ENCODE assay signal across 2 cellular contexts in genomic region chr17:79985951-79986391, GRCh38.
TF ChIP-seq lines count a peak whose summit lies in the region.

No MANE protein-coding gene starts in this region.

TF ChIP-seq in SK-N-SH, 30 proteins besides CTCF, POLR2A, EP300 and RAD21:
- TF ChIP-seq MXI1 (IDR thresholded peaks at IDR 0.05; ENCODE audit: low read depth, low read length) = peak; percentile 86; the same call in 1 of the 2 replicates
- peak; percentile 84 for TF ChIP-seq FOXJ3 (CRISPR knock-in tag; IDR thresholded peaks at IDR 0.05)
- TF ChIP-seq RFX5 (IDR thresholded peaks at IDR 0.05; ENCODE audit: low read length) = 0 out of 2 replicates have a peak, but pooled peaks have one; percentile 13
- no peak for TF ChIP-seq ELF1 (IDR thresholded peaks at IDR 0.05)
- TF ChIP-seq CHD2 (IDR thresholded peaks at IDR 0.05; ENCODE audit: low read length, partially characterized antibody) = peak; percentile 79
- TF ChIP-seq GATA2 (CRISPR knock-in tag; IDR thresholded peaks at IDR 0.05) = peak; percentile 81
- TF ChIP-seq RCOR1 (IDR thresholded peaks at IDR 0.05; ENCODE audit: low read length) = peak; percentile 96
- TF ChIP-seq TCF12 (IDR thresholded peaks at IDR 0.05) = peak; percentile 65; the same call in 1 of the 2 replicates
- no peak for TF ChIP-seq SIN3A (IDR thresholded peaks at IDR 0.05; ENCODE audit: borderline replicate concordance, low read depth, low read length)
- TF ChIP-seq PBX3 (IDR thresholded peaks at IDR 0.05) = no peak

TF ChIP-seq in HepG2, 621 proteins besides CTCF, POLR2A, EP300 and RAD21:
- TF ChIP-seq ZNF724P (CRISPR knock-in tag; IDR thresholded peaks at IDR 0.05; ENCODE audit: borderline replicate concordance) = peak; percentile 61; the same call in 1 of the 2 replicates
- TF ChIP-seq ZSCAN12 (CRISPR knock-in tag; IDR thresholded peaks at IDR 0.05) = no peak
- 0 out of 2 replicates have a peak, but pooled peaks have one; percentile 9 for TF ChIP-seq ZBTB4 (CRISPR knock-in tag; IDR thresholded peaks at IDR 0.05; ENCODE audit: borderline replicate concordance)
- TF ChIP-seq MEIS1 (CRISPR knock-in tag; IDR thresholded peaks at IDR 0.05; ENCODE audit: borderline replicate concordance) = no peak
- peak; percentile 12; the same call in 1 of the 2 replicates for TF ChIP-seq NR1H2 (CRISPR knock-in tag; IDR thresholded peaks at IDR 0.05; ENCODE audit: borderline replicate concordance, low read depth)
- 0 out of 2 replicates have a peak, but pooled peaks have one; percentile 1 for TF ChIP-seq ESRRA (CRISPR knock-in tag; IDR thresholded peaks at IDR 0.05; ENCODE audit: low read depth)
- TF ChIP-seq CHD4 (IDR thresholded peaks at IDR 0.05; ENCODE audit: borderline replicate concordance, low read length) = no peak
- TF ChIP-seq HOXA5 (CRISPR knock-in tag; IDR thresholded peaks at IDR 0.05) = peak; percentile 23; the same call in 1 of the 2 replicates
- TF ChIP-seq RBM22 (optimal IDR thresholded peaks at IDR 0.05; ENCODE audit: low read length) = no peak
- 0 out of 2 replicates have a peak, but pooled peaks have one; percentile 1 for TF ChIP-seq THAP9 (CRISPR knock-in tag; IDR thresholded peaks at IDR 0.05; ENCODE audit: borderline replicate concordance)
- peak; percentile 5; the same call in 1 of the 2 replicates for TF ChIP-seq KAT7 (CRISPR knock-in tag; IDR thresholded peaks at IDR 0.05; ENCODE audit: borderline replicate concordance)
- peak; percentile 38; the same call in 1 of the 2 replicates for TF ChIP-seq HNF4A (CRISPR knock-in tag; IDR thresholded peaks at IDR 0.05)
- TF ChIP-seq NFE2L2 (IDR thresholded peaks at IDR 0.05; ENCODE audit: low read length) = no peak
TF ChIP-seq in HepG2: peak in this region for 8.
